In genomic region chr2:240466579-240467148, GRCh38 we compare ENCODE assay signal across 16 cellular contexts. TPM values are rescaled to one million over a fixed set of nuclear protein-coding genes. Genes with fewer than 3 reads are reported as not detected.
DNase-seq lines count a peak whose midpoint lies in the region; ATAC-seq and TF ChIP-seq lines count a peak whose summit lies in the region.
"Had no signal": no experiment of that assay in that cellular context is flagged by ENCODE, and none has a peak within 500 bp of the region (broad histone marks: within the 10 kb centered on the region; RNA-seq: fewer than 3 reads in every experiment).

No MANE protein-coding gene starts in this region.

- TF ChIP-seq CTCF in RWPE2 (IDR thresholded peaks at IDR 0.05; ENCODE audit: poor library complexity, severe bottlenecking): no peak

- H3K4me3 ChIP-seq in RWPE2 (ENCODE audit: severe bottlenecking): no peak overlapping the region
- H3K4me3 ChIP-seq: coronary artery, HAP-1, smooth muscle cell, upper lobe of left lung had no signal

- no peak overlapping the region for H3K27ac ChIP-seq in RWPE2 (ENCODE audit: poor library complexity, severe bottlenecking)
- H3K27ac ChIP-seq: coronary artery, upper lobe of left lung had no signal

- intact Hi-C loops in left ventricle myocardium superior (cut with micrococcal nuclease): no loop called here
- intact Hi-C loops in sciatic nerve (cut with DNase I): no loop called here

- ATAC-seq in RWPE2 (ENCODE audit: low read depth) (no peak), left ventricle myocardium superior (peak; percentile 1), sciatic nerve (no peak), GM21723 (IDR thresholded peaks at IDR 0.05; ENCODE audit: unreplicated experiment) (no peak)

- no peaks in the 10 kb centered on the region for H3K9me3 ChIP-seq in RWPE2 (ENCODE audit: severe bottlenecking)
- H3K9me3 ChIP-seq: HAP-1, upper lobe of left lung had no signal

- H3K36me3 ChIP-seq in RWPE2 (ENCODE audit: low read depth): peaks cover 24% of the 10 kb centered on the region

- DNase-seq in activated CD8-positive, alpha-beta memory T cell treated with anti-CD3 and anti-CD28 coated beads for 24 hours: peak; percentile 52
- DNase-seq in activated CD8-positive, alpha-beta memory T cell treated with anti-CD3 and anti-CD28 coated beads, Interleukin-2, amount 50 U/mL, for 4 hours: no peak
- peak; percentile 56 for DNase-seq in RWPE2 (ENCODE audit: low spot score)
- DNase-seq in left ventricle myocardium superior: peak; percentile 25
- DNase-seq in sciatic nerve (ENCODE audit: low spot score): peak; percentile 57
- DNase-seq in SKM-1 (lab: John Stamatoyannopoulos, UW; ENCODE audit: unreplicated experiment): no peak
- no peak for DNase-seq in T-helper 9 cell
- DNase-seq: ACHN, NCI-H1417 treated with DMSO at 0.1 percent for 48 hours, NCI-H69, SIG-M5 had no signal

- H3K4me1 ChIP-seq in RWPE2 (ENCODE audit: insufficient read depth, poor library complexity, severe bottlenecking): no peaks in the 10 kb centered on the region
- H3K4me1 ChIP-seq: HAP-1, upper lobe of left lung had no signal

- H3K27me3 ChIP-seq in RWPE2 (ENCODE audit: insufficient read depth, poor library complexity, severe bottlenecking): no peaks in the 10 kb centered on the region
- H3K27me3 ChIP-seq: upper lobe of left lung had no signal

RNA-seq across cellular contexts. Expression of gene GPC1, which starts 31.2 kb away (rescaled TPM):
- total RNA-seq in left ventricle myocardium superior (177 TPM), sciatic nerve (85.4 TPM)

Comparison
In these comparisons a context has a peak if more than half of its experiments do, and no peak if none do; other contexts are left out.
1. DNase-seq: peak in activated CD8-positive, alpha-beta memory T cell treated with anti-CD3 and anti-CD28 coated beads for 24 hours (single experiment), RWPE2 (single experiment), left ventricle myocardium superior (single experiment) and sciatic nerve (single experiment); none in activated CD8-positive, alpha-beta memory T cell treated with anti-CD3 and anti-CD28 coated beads, Interleukin-2, amount 50 U/mL, for 4 hours (single experiment), SKM-1 (single experiment) and T-helper 9 cell (single experiment).